8 cellular contexts compared by ENCODE assay signal in genomic region chr18:9102391-9103216, GRCh38. TPM values are rescaled to one million over a fixed set of nuclear protein-coding genes. Genes with fewer than 3 reads are reported as not detected.
DNase-seq lines count a peak whose midpoint lies in the region; ATAC-seq and TF ChIP-seq lines count a peak whose summit lies in the region.

NDUFV2 (plus strand) TSS chr18:9102699; CDS start chr18:9102744, 45 bp downstream.

- H3K27ac Mint-ChIP-seq in endothelial cell (ENCODE audit: unreplicated experiment) (peak within 1 kb of the TSS; percentile 99), mesothelial cell of epicardium (peak within 1 kb of the TSS; percentile 96)

- H3K4me1 Mint-ChIP-seq in endothelial cell (ENCODE audit: unreplicated experiment) (peaks cover 46% of the 10 kb centered on the region), mesothelial cell of epicardium (peaks cover 57% of the 10 kb centered on the region)

- H3K9me3 Mint-ChIP-seq in endothelial cell (ENCODE audit: unreplicated experiment) (no peaks in the 10 kb centered on the region), mesothelial cell of epicardium (no peaks in the 10 kb centered on the region)

- DNase-seq in DMS 273 (lab: John Stamatoyannopoulos, UW; ENCODE audit: unreplicated experiment) (peak; percentile 99), HuH-7.5 (ENCODE audit: low spot score) (peak; percentile 94), endothelial cell (ENCODE audit: low spot score) (peak; percentile 100), mesothelial cell of epicardium (ENCODE audit: low spot score in 2 of 2, unreplicated experiment in 2 of 2) (peak; percentile 94 to 96)
- peak; percentile 98 for DNase-seq in activated CD8-positive, alpha-beta memory T cell treated with anti-CD3 and anti-CD28 coated beads, Interleukin-2, amount 50 U/mL, for 48 hours
- DNase-seq in stimulated activated CD8-positive, alpha-beta memory T cell treated with anti-CD3 and anti-CD28 coated beads, Interleukin-15, amount 100 ng/mL, for 4 hours (ENCODE audit: low read depth in 2 of 2): peak; percentile 93 to 96

- peak within 1 kb of the TSS; percentile 13; the same call in 1 of the 2 replicates for H2AFZ ChIP-seq in OCI-LY3 (ENCODE audit: low read depth, low read length)

- ATAC-seq in GM21528 (IDR thresholded peaks at IDR 0.05; ENCODE audit: low FRiP score, unreplicated experiment): peak; percentile 86

- peak within 1 kb of the TSS; percentile 96 for H3K9ac ChIP-seq in OCI-LY3 (ENCODE audit: low read length)

- peak within 1 kb of the TSS; percentile 88 for H3K4me3 ChIP-seq in OCI-LY3 (ENCODE audit: low read length)

- H3K36me3 Mint-ChIP-seq in endothelial cell (ENCODE audit: low read depth, unreplicated experiment): no peaks in the 10 kb centered on the region
- no peaks in the 10 kb centered on the region for H3K36me3 Mint-ChIP-seq in mesothelial cell of epicardium

- H3K27me3 Mint-ChIP-seq in endothelial cell (ENCODE audit: unreplicated experiment): peaks cover 7% of the 10 kb centered on the region
- no peaks in the 10 kb centered on the region for H3K27me3 Mint-ChIP-seq in mesothelial cell of epicardium (ENCODE audit: low read depth)

- no peaks in the 10 kb centered on the region for H3K27me3 ChIP-seq in OCI-LY3 (ENCODE audit: low read depth, low read length)

- H3K9me3 ChIP-seq in OCI-LY3 (ENCODE audit: insufficient read depth, low read length): no peaks in the 10 kb centered on the region

- peak within 1 kb of the TSS; percentile 85 for H3K4me2 ChIP-seq in OCI-LY3 (ENCODE audit: low read length)

- TF ChIP-seq CTCF in OCI-LY3 (IDR thresholded peaks at IDR 0.05; ENCODE audit: low read depth, low read length) (no peak), endothelial cell (IDR thresholded peaks at IDR 0.05; ENCODE audit: unreplicated experiment) (no peak), mesothelial cell of epicardium (IDR thresholded peaks at IDR 0.05; ENCODE audit: unreplicated experiment) (no peak)

- H3K36me3 ChIP-seq in OCI-LY3 (replicated peaks; ENCODE audit: low read depth, low read length): peaks cover 43% of the 10 kb centered on the region

- H4K20me1 ChIP-seq in OCI-LY3 (ENCODE audit: insufficient read depth, low read length): peaks cover 29% of the 10 kb centered on the region

- peak within 1 kb of the TSS; percentile 98 for H3K27ac ChIP-seq in OCI-LY3 (ENCODE audit: low read length)

- peaks cover 14% of the 10 kb centered on the region for H3K4me1 ChIP-seq in OCI-LY3 (ENCODE audit: low read length)

- H3K79me2 ChIP-seq in OCI-LY3 (ENCODE audit: low read length): peaks cover 62% of the 10 kb centered on the region

- H3K4me3 Mint-ChIP-seq in endothelial cell (ENCODE audit: unreplicated experiment) (peak within 1 kb of the TSS; percentile 96), mesothelial cell of epicardium (peak within 1 kb of the TSS; percentile 88)

RNA-seq across cellular contexts. Expression of gene NDUFV2, which starts in this region (rescaled TPM):
- total RNA-seq in endothelial cell (ENCODE audit: unreplicated experiment): 102 TPM
- total RNA-seq in mesothelial cell of epicardium: 99.9 to 114 TPM (median 106 TPM) in 3 replicates

Comparison
In these comparisons a context has a peak if more than half of its experiments do, and no peak if none do; other contexts are left out.
1. Peak in every context shown above with its lines: DNase-seq, ATAC-seq, H3K4me3 ChIP-seq and H3K27ac ChIP-seq.